ENCODE assay signal across 25 cellular contexts in genomic region chr7:42208586-42208985, GRCh38. TPM values are rescaled to one million over a fixed set of nuclear protein-coding genes. Genes with fewer than 3 reads are reported as not detected.
"Had no signal": no experiment of that assay in that cellular context is flagged by ENCODE, and none has a peak within 500 bp of the region (broad histone marks: within the 10 kb centered on the region; RNA-seq: fewer than 3 reads in every experiment).

No MANE protein-coding gene starts in this region.

- ATAC-seq: effector memory CD8-positive, alpha-beta T cell; left lobe of liver; lower lobe of right lung; naive thymus-derived CD8-positive, alpha-beta T cell; right cardiac atrium had no signal

- DNase-seq: activated CD4-positive, alpha-beta memory T cell treated with anti-CD3 and anti-CD28 coated beads for 36 hours; activated CD4-positive, alpha-beta T cell treated with anti-CD3 and anti-CD28 coated beads for 4 hours; activated CD8-positive, alpha-beta memory T cell treated with anti-CD3 and anti-CD28 coated beads, Interleukin-2, amount 50 U/mL, for 4 hours; activated gamma-delta T cell; activated naive CD4-positive, alpha-beta T cell treated with anti-CD3 and anti-CD28 coated beads, Interleukin-2, amount 10 ng/mL, durations not matched to agents 7 days and 5 days; activated naive CD8-positive, alpha-beta T cell treated with anti-CD3 and anti-CD28 coated beads, Interleukin-2, amount 10 ng/mL, durations not matched to agents 7 days and 5 days; activated T-cell treated with anti-CD3 and anti-CD28 coated beads, Interleukin-2, amount 50 U/mL, for 1 hour; amniotic stem cell; brain microvascular endothelial cell; cortex of kidney; effector memory CD8-positive, alpha-beta T cell; kidney glomerular epithelial cell; lower lobe of right lung; mesenchymal stem cell; naive thymus-derived CD8-positive, alpha-beta T cell; posterior cingulate gyrus; right cardiac atrium; stimulated activated CD4-positive, alpha-beta T cell treated with anti-CD3 and anti-CD28 coated beads, Interleukin-2, amount 100 ng/mL, for 48 hours; stimulated activated naive CD4-positive, alpha-beta T cell treated with Interleukin-2 at 50 U/mL for 16 hours; testis; trophoblast cell; uterus had no signal

- H3K27ac ChIP-seq: brain microvascular endothelial cell, lower lobe of right lung, neural progenitor cell, testis, uterus, VCaP had no signal

- H3K36me3 ChIP-seq: brain microvascular endothelial cell, lower lobe of right lung, uterus had no signal

- H3K9ac ChIP-seq: neural progenitor cell had no signal

- H3K4me3 ChIP-seq: lower lobe of right lung, neural progenitor cell, testis, uterus had no signal

- H2AFZ ChIP-seq: neural progenitor cell had no signal

- H3K4me1 ChIP-seq: lower lobe of right lung, testis had no signal

- H3K4me2 ChIP-seq: neural progenitor cell had no signal

- H3K9me3 ChIP-seq: lower lobe of right lung, testis, uterus had no signal

- H3K27me3 ChIP-seq: brain microvascular endothelial cell, neural progenitor cell, testis, uterus had no signal

RNA-seq across cellular contexts. Expression of gene GLI3, which starts 28.4 kb away (rescaled TPM):
- total RNA-seq: naive thymus-derived CD8-positive, alpha-beta T cell had no signal
- polyA plus RNA-seq: naive thymus-derived CD8-positive, alpha-beta T cell had no signal
